ENCODE assay signal across 1 cellular context in genomic region chr20:62637521-62638054, GRCh38.
TF ChIP-seq lines count a peak whose summit lies in the region.

No MANE protein-coding gene starts in this region.

TF ChIP-seq in HepG2, 621 proteins besides CTCF, POLR2A, EP300 and RAD21 (continued from another document):
- no peak for TF ChIP-seq FOXP4 (CRISPR knock-in tag; IDR thresholded peaks at IDR 0.05)
- peak; percentile 41; the same call in 1 of the 2 replicates for TF ChIP-seq ZBTB7A (CRISPR knock-in tag; IDR thresholded peaks at IDR 0.05)
